Comparison of ENCODE assay signal across 8 cellular contexts in the genomic region with DNA sequence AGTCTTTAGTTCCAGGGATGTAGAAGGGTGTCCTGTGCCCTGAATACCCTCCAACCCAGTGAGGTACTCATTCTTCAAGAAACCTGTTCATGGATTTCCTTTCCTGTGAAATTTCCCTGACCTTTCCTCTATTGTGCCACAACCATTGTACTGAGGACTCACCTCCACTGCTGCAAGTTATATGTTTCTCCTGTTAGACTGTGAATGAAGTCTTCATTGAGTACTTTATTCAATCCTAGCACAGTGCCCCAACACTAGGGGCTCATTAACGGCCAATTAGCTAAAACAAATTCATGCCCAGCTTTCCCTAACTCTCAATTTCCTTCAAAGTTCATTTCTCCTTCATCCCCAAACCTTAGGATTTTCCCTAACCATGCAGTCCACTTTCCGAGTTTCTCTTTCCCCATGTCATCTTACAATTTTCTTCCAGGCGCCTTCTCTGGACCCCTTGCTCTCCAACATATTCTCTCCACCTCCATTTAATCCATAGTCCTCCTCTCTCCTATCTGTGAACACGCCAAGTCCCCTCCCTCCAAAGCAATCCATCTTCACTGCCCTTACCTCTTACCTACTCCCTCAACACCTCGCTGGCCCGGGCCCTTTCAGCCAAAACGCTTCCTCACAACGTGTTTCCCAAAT. TPM values are rescaled to one million over a fixed set of nuclear protein-coding genes. Genes with fewer than 3 reads are reported as not detected.
DNase-seq lines count a peak whose midpoint lies in the region; ATAC-seq, FAIRE-seq and TF ChIP-seq lines count a peak whose summit lies in the region.

No MANE protein-coding gene starts in this region.

- H3K4me3 Mint-ChIP-seq in activated CD8-positive, alpha-beta memory T cell treated with anti-CD3 and anti-CD28 coated beads, Interleukin-2, amount 10 ng/mL, durations not matched to agents 7 days and 5 days, result peak overlapping the region; percentile 85
- H3K4me3 Mint-ChIP-seq in activated T-helper 1 cell treated with anti-CD3 and anti-CD28 coated beads, Interleukin-12 subunit alpha, Interleukin-12 subunit beta, Interleukin-2, Interleukin-4 antibody, amounts not matched to agents 30 ng/mL and 10 ng/mL and 1 ng/mL, durations not matched to agents 14 hours and 24 hours and 36 hours, result peak overlapping the region; percentile 90

- H3K79me2 ChIP-seq in keratinocyte (ENCODE audit: control insufficient read depth, insufficient read depth, low read length), result peaks cover 60% of the 10 kb centered on the region

- H3K4me1 Mint-ChIP-seq in activated CD8-positive, alpha-beta memory T cell treated with anti-CD3 and anti-CD28 coated beads, Interleukin-2, amount 10 ng/mL, durations not matched to agents 7 days and 5 days, result peaks cover 58% of the 10 kb centered on the region
- peaks cover 57% of the 10 kb centered on the region for H3K4me1 Mint-ChIP-seq in activated T-helper 1 cell treated with anti-CD3 and anti-CD28 coated beads, Interleukin-12 subunit alpha, Interleukin-12 subunit beta, Interleukin-2, Interleukin-4 antibody, amounts not matched to agents 30 ng/mL and 10 ng/mL and 1 ng/mL, durations not matched to agents 14 hours and 24 hours and 36 hours (ENCODE audit: low read depth)

- intact Hi-C loops in activated T-helper 1 cell treated with anti-CD3 and anti-CD28 coated beads, Interleukin-12 subunit alpha, Interleukin-12 subunit beta, Interleukin-2, Interleukin-4 antibody, amounts not matched to agents 30 ng/mL and 10 ng/mL and 1 ng/mL, durations not matched to agents 14 hours and 24 hours and 36 hours (cut with micrococcal nuclease), result loop anchor here (2.0 to 10.0 kb wide), 7 partner anchors 41 to 1863 kb away; partner anchors contain the start of genes ATP1A1, DENND2C, LRIG2 and OLFML3

- no peak for FAIRE-seq in keratinocyte (lab: Jason Lieb, UNC)

- no peaks in the 10 kb centered on the region for H3K9me1 ChIP-seq in keratinocyte (ENCODE audit: control insufficient read depth, extremely low read depth, insufficient read depth, low read length)

- no peaks in the 10 kb centered on the region for H3K9me3 ChIP-seq in keratinocyte (ENCODE audit: control insufficient read depth, low read depth, low read length)
- H3K9me3 ChIP-seq in thoracic aorta, result no peaks in the 10 kb centered on the region

- peak overlapping the region; percentile 86 for H3K9ac ChIP-seq in keratinocyte (ENCODE audit: control insufficient read depth, extremely low read depth, insufficient read depth, low read length)

- H3K36me3 Mint-ChIP-seq in activated CD8-positive, alpha-beta memory T cell treated with anti-CD3 and anti-CD28 coated beads, Interleukin-2, amount 10 ng/mL, durations not matched to agents 7 days and 5 days, result peaks cover 29% of the 10 kb centered on the region
- peaks cover 25% of the 10 kb centered on the region for H3K36me3 Mint-ChIP-seq in activated T-helper 1 cell treated with anti-CD3 and anti-CD28 coated beads, Interleukin-12 subunit alpha, Interleukin-12 subunit beta, Interleukin-2, Interleukin-4 antibody, amounts not matched to agents 30 ng/mL and 10 ng/mL and 1 ng/mL, durations not matched to agents 14 hours and 24 hours and 36 hours (ENCODE audit: low read depth)

- H3K9me3 Mint-ChIP-seq in activated CD8-positive, alpha-beta memory T cell treated with anti-CD3 and anti-CD28 coated beads, Interleukin-2, amount 10 ng/mL, durations not matched to agents 7 days and 5 days (ENCODE audit: low read depth), result no peaks in the 10 kb centered on the region
- no peaks in the 10 kb centered on the region for H3K9me3 Mint-ChIP-seq in activated T-helper 1 cell treated with anti-CD3 and anti-CD28 coated beads, Interleukin-12 subunit alpha, Interleukin-12 subunit beta, Interleukin-2, Interleukin-4 antibody, amounts not matched to agents 30 ng/mL and 10 ng/mL and 1 ng/mL, durations not matched to agents 14 hours and 24 hours and 36 hours

- H3K4me3 ChIP-seq in keratinocyte (ENCODE audit: control insufficient read depth in 2 of 3, extremely low read depth in 1 of 3, insufficient read depth in 2 of 3, low read depth in 1 of 3, low read length in 3 of 3) (peak overlapping the region; percentile 94 to 99 (median 94)), thoracic aorta (peak overlapping the region; percentile 89)

- H3K36me3 ChIP-seq in keratinocyte (ENCODE audit: control insufficient read depth in 2 of 2, extremely low read depth in 1 of 2, insufficient read depth in 2 of 2, low read length in 2 of 2), result peaks cover 3 to 10% of the 10 kb centered on the region in 2 experiments
- H3K36me3 ChIP-seq in thoracic aorta, result no peaks in the 10 kb centered on the region

- peaks cover 8% of the 10 kb centered on the region for H4K20me1 ChIP-seq in keratinocyte (ENCODE audit: control insufficient read depth, extremely low read depth, insufficient read depth, low read length)

- CTCF ChIA-PET in activated CD8-positive, alpha-beta memory T cell treated with anti-CD3 and anti-CD28 coated beads, Interleukin-2, amount 10 ng/mL, durations not matched to agents 7 days and 5 days (lab: Charles Lee), result interaction anchor here (2.0 kb wide), 1 partner anchor 9 kb away, joined by 5 read pairs; no protein-coding TSS in a partner anchor

- H3K27ac ChIP-seq in keratinocyte (ENCODE audit: control insufficient read depth, insufficient read depth, low read length), result peak overlapping the region; percentile 85
- H3K27ac ChIP-seq in thoracic aorta, result peak overlapping the region; percentile 97 to 99

- H2AFZ ChIP-seq in keratinocyte (ENCODE audit: control insufficient read depth, low read length), result peak overlapping the region; percentile 36

- dilution Hi-C loops in keratinocyte (cut with MboI; ENCODE audit: extremely low pct_ligation_motif_present, low sequenced_read_pairs), result no loop called here

- ATAC-seq in activated CD8-positive, alpha-beta memory T cell treated with anti-CD3 and anti-CD28 coated beads, Interleukin-2, amount 10 ng/mL, durations not matched to agents 7 days and 5 days, result no peak
- ATAC-seq in thoracic aorta (ENCODE audit: insufficient number of reproducible peaks, low FRiP score, low read depth) (no peak), HG03442 (IDR thresholded peaks at IDR 0.05; ENCODE audit: unreplicated experiment) (no peak)

- H3K4me1 ChIP-seq in keratinocyte (ENCODE audit: control insufficient read depth, extremely low read depth, insufficient read depth, low read length) (peaks cover 21% of the 10 kb centered on the region), thoracic aorta (ENCODE audit: control insufficient read depth in 1 of 2, low read depth in 2 of 2) (peaks cover 23 to 45% of the 10 kb centered on the region in 2 donors)

- peak overlapping the region; percentile 99 for H3K4me2 ChIP-seq in keratinocyte (ENCODE audit: control insufficient read depth, extremely low read depth, insufficient read depth, low read depth, low read length)

- no peak for DNase-seq in activated CD8-positive, alpha-beta memory T cell treated with anti-CD3 and anti-CD28 coated beads, Interleukin-2, amount 10 ng/mL, durations not matched to agents 7 days and 5 days
- no peak for DNase-seq in activated CD8-positive, alpha-beta memory T cell treated with anti-CD3 and anti-CD28 coated beads, Interleukin-2, amount 50 U/mL, for 48 hours
- no peak for DNase-seq in activated T-helper 1 cell treated with anti-CD3 and anti-CD28 coated beads, Interleukin-12 subunit alpha, Interleukin-12 subunit beta, Interleukin-2, Interleukin-4 antibody, amounts not matched to agents 30 ng/mL and 10 ng/mL and 1 ng/mL, durations not matched to agents 14 hours and 24 hours and 36 hours (ENCODE audit: low spot score)
- DNase-seq in keratinocyte (ENCODE audit: low read depth, low spot score) (no peak), thoracic aorta (ENCODE audit: low spot score) (no peak), COLO829 (ENCODE audit: low spot score) (no peak), EL (no peak)

- H3K27me3 ChIP-seq in keratinocyte (ENCODE audit: control insufficient read depth, extremely low read depth, insufficient read depth, low read length), result no peaks in the 10 kb centered on the region
- H3K27me3 ChIP-seq in thoracic aorta (replicated peaks; ENCODE audit: insufficient read depth), result no peaks in the 10 kb centered on the region

- no peak for TF ChIP-seq CTCF in keratinocyte (optimal IDR thresholded peaks at IDR 0.05 in 1 of 3, IDR thresholded peaks at IDR 0.05 in 1 of 3, conservative IDR thresholded peaks at IDR 0.05 in 1 of 3; ENCODE audit: extremely low read depth in 1 of 3, insufficient read depth in 2 of 3, low read length in 3 of 3)
- no peak for TF ChIP-seq CTCF in thoracic aorta (IDR thresholded peaks at IDR 0.05)

- peak overlapping the region; percentile 67 for H3K27ac Mint-ChIP-seq in activated CD8-positive, alpha-beta memory T cell treated with anti-CD3 and anti-CD28 coated beads, Interleukin-2, amount 10 ng/mL, durations not matched to agents 7 days and 5 days
- H3K27ac Mint-ChIP-seq in activated T-helper 1 cell treated with anti-CD3 and anti-CD28 coated beads, Interleukin-12 subunit alpha, Interleukin-12 subunit beta, Interleukin-2, Interleukin-4 antibody, amounts not matched to agents 30 ng/mL and 10 ng/mL and 1 ng/mL, durations not matched to agents 14 hours and 24 hours and 36 hours, result peak overlapping the region; percentile 83

- no peaks in the 10 kb centered on the region for H3K27me3 Mint-ChIP-seq in activated CD8-positive, alpha-beta memory T cell treated with anti-CD3 and anti-CD28 coated beads, Interleukin-2, amount 10 ng/mL, durations not matched to agents 7 days and 5 days
- no peaks in the 10 kb centered on the region for H3K27me3 Mint-ChIP-seq in activated T-helper 1 cell treated with anti-CD3 and anti-CD28 coated beads, Interleukin-12 subunit alpha, Interleukin-12 subunit beta, Interleukin-2, Interleukin-4 antibody, amounts not matched to agents 30 ng/mL and 10 ng/mL and 1 ng/mL, durations not matched to agents 14 hours and 24 hours and 36 hours (ENCODE audit: insufficient read depth)

RNA-seq across cellular contexts. Expression of gene TRIM33, which starts 1.3 kb away (rescaled TPM):
- total RNA-seq in activated CD8-positive, alpha-beta memory T cell treated with anti-CD3 and anti-CD28 coated beads, Interleukin-2, amount 10 ng/mL, durations not matched to agents 7 days and 5 days, result 10 to 100 TPM; 39.0 to 40.1 TPM
- 39.2 and 41.7 TPM in 2 replicates for total RNA-seq in activated T-helper 1 cell treated with anti-CD3 and anti-CD28 coated beads, Interleukin-12 subunit alpha, Interleukin-12 subunit beta, Interleukin-2, Interleukin-4 antibody, amounts not matched to agents 30 ng/mL and 10 ng/mL and 1 ng/mL, durations not matched to agents 14 hours and 24 hours and 36 hours
- 18.3 to 26.4 TPM (median 22.9 TPM) in 3 replicates for polyA plus RNA-seq in keratinocyte
- polyA plus RNA-seq in keratinocyte (2011; ENCODE audit: low read depth), result 60.5 TPM
- 8.4 and 14.0 TPM in 2 replicates for polyA plus RNA-seq in keratinocyte (2011; cell fraction: cytosol; rRNA removed)
- 28.6 and 33.6 TPM in 2 replicates for polyA plus RNA-seq in keratinocyte (2011; cell fraction: nucleus; rRNA removed)
- 15.4 and 28.6 TPM in 2 replicates for polyA plus RNA-seq in keratinocyte (2012; ENCODE audit: low replicate concordance)
- 12.3 to 49.3 TPM (median 24.9 TPM) in 3 replicates for polyA minus RNA-seq in keratinocyte
- polyA minus RNA-seq in keratinocyte (2011; cell fraction: cytosol; rRNA and poly(A)+ RNA removed), result 19.2 TPM
- polyA minus RNA-seq in keratinocyte (2011; cell fraction: nucleus; rRNA and poly(A)+ RNA removed), result 23.3 and 57.2 TPM in 2 replicates
- 10 to 100 TPM; 29.4 to 61.2 TPM for total RNA-seq in thoracic aorta
